8 cellular contexts compared by ENCODE assay signal in the genomic region with DNA sequence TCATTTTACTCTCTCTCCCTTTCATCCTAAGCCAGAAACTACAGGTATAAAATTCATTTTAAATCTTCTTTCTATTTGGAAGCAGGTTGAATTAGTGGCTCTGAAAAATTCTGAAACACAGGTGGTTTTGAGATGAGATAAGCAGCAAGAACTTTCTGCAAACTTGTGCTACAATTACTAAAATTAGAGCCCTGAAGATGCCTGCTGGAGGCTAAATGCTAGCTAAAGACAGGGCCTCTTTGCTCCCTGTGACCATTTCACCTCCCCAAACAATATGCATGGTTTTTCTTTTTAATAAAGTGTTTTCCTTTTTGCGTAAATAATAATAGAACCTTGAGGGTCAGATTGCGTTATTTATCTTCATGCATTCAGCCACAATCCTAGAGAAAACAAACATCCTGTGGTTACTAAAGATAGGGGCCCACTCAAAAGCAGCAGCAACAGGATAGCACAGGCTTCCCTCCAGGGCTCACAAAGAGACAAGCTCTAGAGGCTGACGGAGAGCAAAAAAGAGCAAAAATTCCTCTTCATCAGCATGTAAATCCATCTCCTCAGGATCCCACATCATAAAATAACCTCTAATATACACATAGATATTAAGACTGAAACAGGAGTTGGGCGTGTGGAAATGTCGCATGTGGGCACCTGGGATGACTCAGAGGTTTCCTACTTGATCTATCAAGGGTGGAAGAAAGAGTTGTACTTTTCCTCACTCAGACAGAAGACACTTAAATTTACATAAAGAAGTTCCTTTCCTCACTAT. TPM values are rescaled to one million over a fixed set of nuclear protein-coding genes. Genes with fewer than 3 reads are reported as not detected.
DNase-seq lines count a peak whose midpoint lies in the region; ATAC-seq, FAIRE-seq and TF ChIP-seq lines count a peak whose summit lies in the region.

No MANE protein-coding gene starts in this region.

- ATAC-seq in GM19455 (IDR thresholded peaks at IDR 0.05; ENCODE audit: unreplicated experiment) (peak; percentile 44), HG03442 (IDR thresholded peaks at IDR 0.05; ENCODE audit: unreplicated experiment) (peak; percentile 67)

- 84% methylated on average over 5 of the region's 5 CpGs for WGBS in esophagus muscularis mucosa

- H2AFZ ChIP-seq in astrocyte (ENCODE audit: low read depth, low read length): no peak overlapping the region

- no peaks in the 10 kb centered on the region for H3K9me3 Mint-ChIP-seq in astrocyte (ENCODE audit: unreplicated experiment)
- no peaks in the 10 kb centered on the region for H3K9me3 Mint-ChIP-seq in glutamatergic neuron (ENCODE audit: unreplicated experiment)

- peak overlapping the region; percentile 34 for H3K4me2 ChIP-seq in astrocyte (ENCODE audit: low read length)

- H3K4me1 Mint-ChIP-seq in astrocyte (ENCODE audit: low read depth, unreplicated experiment) (peaks cover 17% of the 10 kb centered on the region), glutamatergic neuron (ENCODE audit: low read depth, unreplicated experiment) (no peaks in the 10 kb centered on the region)

- DNase-seq in EH (ENCODE audit: low read depth): peak; percentile 21
- peak; percentile 33 for DNase-seq in astrocyte (ENCODE audit: low read depth)
- peak; percentile 13 to 28 for DNase-seq in stimulated activated CD8-positive, alpha-beta memory T cell treated with anti-CD3 and anti-CD28 coated beads, Interleukin-7, amount 100 ng/mL, for 48 hours (ENCODE audit: extremely low read depth in 1 of 2, low read depth in 1 of 2)
- no peak for DNase-seq in esophagus muscularis mucosa (ENCODE audit: extremely low spot score)
- no peak for DNase-seq in glutamatergic neuron
- DNase-seq in NCI-H1694 treated with DMSO at 0.1 percent for 48 hours (lab: John Stamatoyannopoulos, UW): no peak

- H3K27me3 Mint-ChIP-seq in astrocyte (ENCODE audit: low read depth, unreplicated experiment) (no peaks in the 10 kb centered on the region), glutamatergic neuron (ENCODE audit: unreplicated experiment) (no peaks in the 10 kb centered on the region)

- H3K4me3 Mint-ChIP-seq in astrocyte (ENCODE audit: unreplicated experiment): no peak overlapping the region
- no peak overlapping the region for H3K4me3 Mint-ChIP-seq in glutamatergic neuron (ENCODE audit: unreplicated experiment)

- TF ChIP-seq POLR2A in esophagus muscularis mucosa (IDR thresholded peaks at IDR 0.05; ENCODE audit: low read depth): no peak

- H3K27ac Mint-ChIP-seq in astrocyte (ENCODE audit: unreplicated experiment): peak overlapping the region; percentile 10
- no peak overlapping the region for H3K27ac Mint-ChIP-seq in glutamatergic neuron (ENCODE audit: unreplicated experiment)

- no peaks in the 10 kb centered on the region for H3K36me3 Mint-ChIP-seq in astrocyte (ENCODE audit: low read depth, unreplicated experiment)
- no peaks in the 10 kb centered on the region for H3K36me3 Mint-ChIP-seq in glutamatergic neuron (ENCODE audit: unreplicated experiment)

- peaks cover 15% of the 10 kb centered on the region for H3K4me1 ChIP-seq in astrocyte (ENCODE audit: insufficient read depth, low read length)
- H3K4me1 ChIP-seq in esophagus muscularis mucosa: peaks cover 9 to 32% (median 29%) of the 10 kb centered on the region in 4 donors

- intact Hi-C loops in esophagus muscularis mucosa (cut with DNase I): no loop called here

- H3K9ac ChIP-seq in astrocyte (ENCODE audit: low read length): no peak overlapping the region

- FAIRE-seq in astrocyte (lab: Jason Lieb, UNC): no peak

- H3K36me3 ChIP-seq in astrocyte (ENCODE audit: insufficient read depth, low read length) (no peaks in the 10 kb centered on the region), esophagus muscularis mucosa (no peaks in the 10 kb centered on the region)

- H3K27ac ChIP-seq in astrocyte (ENCODE audit: low read depth, low read length): no peak overlapping the region
- no peak overlapping the region for H3K27ac ChIP-seq in esophagus muscularis mucosa (replicated peaks in 1 of 4)

- no peaks in the 10 kb centered on the region for H3K79me2 ChIP-seq in astrocyte (ENCODE audit: insufficient read depth, low read length)

- TF ChIP-seq CTCF in astrocyte (IDR thresholded peaks at IDR 0.05; ENCODE audit: insufficient read depth, low read depth, low read length) (no peak), esophagus muscularis mucosa (IDR thresholded peaks at IDR 0.05) (no peak), glutamatergic neuron (IDR thresholded peaks at IDR 0.05; ENCODE audit: partially characterized antibody, unreplicated experiment) (no peak)

- no peaks in the 10 kb centered on the region for H4K20me1 ChIP-seq in astrocyte (ENCODE audit: insufficient read depth, low read length)

- H3K4me3 ChIP-seq in astrocyte (ENCODE audit: insufficient read depth, low read depth, low read length) (no peak overlapping the region), esophagus muscularis mucosa (no peak overlapping the region)

- H3K9me3 ChIP-seq in astrocyte (ENCODE audit: insufficient read depth, low read depth, low read length): no peaks in the 10 kb centered on the region
- H3K9me3 ChIP-seq in esophagus muscularis mucosa: no peaks in the 10 kb centered on the region

- TF ChIP-seq EP300 in esophagus muscularis mucosa (IDR thresholded peaks at IDR 0.05): no peak

- H3K27me3 ChIP-seq in astrocyte (ENCODE audit: insufficient read depth, low read length) (no peaks in the 10 kb centered on the region), esophagus muscularis mucosa (no peaks in the 10 kb centered on the region)

RNA-seq across cellular contexts. Expression of gene CP, which starts 26.5 kb away (rescaled TPM):
- total RNA-seq in astrocyte (0.48 TPM in 1 of 2 replicates, not detected in the other), esophagus muscularis mucosa (1 to 10 TPM; 5.6 to 8.1 (median 6.0) TPM), glutamatergic neuron (ENCODE audit: unreplicated experiment) (not detected)

Comparison
In these comparisons a context has a peak if more than half of its experiments do, and no peak if none do; other contexts are left out.
1. DNase-seq: peak in EH (single experiment), astrocyte (single experiment) and stimulated activated CD8-positive, alpha-beta memory T cell treated with anti-CD3 and anti-CD28 coated beads, Interleukin-7, amount 100 ng/mL, for 48 hours (2 of 2); none in esophagus muscularis mucosa (single experiment), glutamatergic neuron (single experiment) and NCI-H1694 treated with DMSO at 0.1 percent for 48 hours (single experiment).